Comparison of ENCODE assay signal across 8 cellular contexts in the genomic region with DNA sequence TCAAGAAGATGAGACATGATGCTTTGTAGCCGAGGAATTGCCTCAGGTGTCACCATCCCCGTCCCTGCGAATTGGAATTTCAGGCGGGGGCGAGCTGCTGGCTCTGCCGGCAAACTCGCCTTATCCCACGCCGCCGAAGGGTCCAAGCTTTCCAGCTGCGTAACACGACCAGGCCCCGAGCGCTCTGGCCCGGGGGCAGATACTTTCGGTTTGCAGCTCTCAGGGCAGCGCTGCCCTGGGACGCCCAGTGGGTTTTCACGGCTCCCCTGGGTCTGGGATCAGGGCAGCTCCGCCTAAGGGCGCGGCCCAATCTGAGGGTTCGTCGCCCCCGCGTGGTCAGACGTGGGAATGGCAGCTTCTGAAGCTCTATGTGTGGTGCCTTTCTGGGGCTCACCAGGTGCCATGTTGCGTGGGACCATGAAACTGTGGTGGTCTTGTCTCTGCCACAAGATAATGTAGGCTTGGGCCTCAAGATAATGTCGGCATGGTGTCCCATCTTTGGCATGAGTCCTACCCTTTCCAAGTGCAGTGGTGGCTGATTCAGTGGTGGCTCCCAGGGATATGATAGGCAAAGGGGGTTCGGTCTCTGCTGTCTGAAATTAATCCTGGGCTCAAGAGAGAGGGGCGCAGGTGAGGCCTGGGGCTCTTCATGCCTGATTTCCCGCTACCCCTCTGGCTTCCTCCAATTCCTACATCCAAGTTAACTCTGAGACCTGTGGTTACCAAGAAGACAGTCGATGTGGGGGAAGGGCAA. TPM values are rescaled to one million over a fixed set of nuclear protein-coding genes. Genes with fewer than 3 reads are reported as not detected.
DNase-seq lines count a peak whose midpoint lies in the region; ATAC-seq and TF ChIP-seq lines count a peak whose summit lies in the region.

No MANE protein-coding gene starts in this region.

- peak overlapping the region; percentile 89 for H3K4me3 ChIP-seq in CD8-positive, alpha-beta memory T cell (ENCODE audit: low read length)
- H3K4me3 ChIP-seq in Peyer's patch (peak overlapping the region; percentile 39 to 73 (median 60)), fibroblast of the aortic adventitia (ENCODE audit: low read depth, low read length) (peak overlapping the region; percentile 71)

- ATAC-seq in natural killer cell treated with Interleukin-12 subunit alpha and Interleukin-12 subunit beta and Interleukin-15 and Interleukin-18, amount 100 ng/mL, for 72 hours = peak; percentile 99

- CTCF ChIA-PET in CD8-positive, alpha-beta memory T cell (lab: Charles Lee) = interaction anchor here (0.6 to 8.8 kb wide), 33 partner anchors 9 to 334 kb away, joined by 3 to 183 read pairs (median 5); a partner anchor contains a TSS

- H3K4me1 ChIP-seq in CD8-positive, alpha-beta memory T cell (ENCODE audit: insufficient read depth, low read length) = peaks cover 17% of the 10 kb centered on the region
- H3K4me1 ChIP-seq in Peyer's patch = peaks cover 0 to 4% (median 1%) of the 10 kb centered on the region in 4 donors

- peak; percentile 91 for TF ChIP-seq RAD21 in Ishikawa (IDR thresholded peaks at IDR 0.05; ENCODE audit: low read depth)

- H3K36me3 Mint-ChIP-seq in CD8-positive, alpha-beta memory T cell = peaks cover 6 to 9% (median 6%) of the 10 kb centered on the region in 3 donors
- peaks cover 8% of the 10 kb centered on the region for H3K36me3 Mint-ChIP-seq in activated T-helper 2 cell treated with anti-CD3 and anti-CD28 coated beads, Interferon-gamma antibody, Interleukin-2, Interleukin-4, amounts not matched to agents 10 μg/mL and 5 μg/mL and 100 μg/mL, durations not matched to agents 14 hours and 24 hours and 36 hours (ENCODE audit: low read depth)
- H3K36me3 Mint-ChIP-seq in natural killer cell treated with Interleukin-12 subunit alpha and Interleukin-12 subunit beta and Interleukin-15 and Interleukin-18, amount 100 ng/mL, for 72 hours = no peaks in the 10 kb centered on the region

- peak in 1 of 2 donors; percentile 28 for TF ChIP-seq POLR2A in Peyer's patch (IDR thresholded peaks at IDR 0.05)

- H3K27ac ChIP-seq in CD8-positive, alpha-beta memory T cell (ENCODE audit: low read depth, low read length) = no peak overlapping the region
- peak overlapping the region; percentile 44 to 79 (median 73) for H3K27ac ChIP-seq in Peyer's patch

- H3K27ac Mint-ChIP-seq in CD8-positive, alpha-beta memory T cell = peak overlapping the region; percentile 41 to 94 (median 72)
- H3K27ac Mint-ChIP-seq in activated T-helper 2 cell treated with anti-CD3 and anti-CD28 coated beads, Interferon-gamma antibody, Interleukin-2, Interleukin-4, amounts not matched to agents 10 μg/mL and 5 μg/mL and 100 μg/mL, durations not matched to agents 14 hours and 24 hours and 36 hours = no peak overlapping the region
- H3K27ac Mint-ChIP-seq in natural killer cell treated with Interleukin-12 subunit alpha and Interleukin-12 subunit beta and Interleukin-15 and Interleukin-18, amount 100 ng/mL, for 72 hours = peak overlapping the region in 1 of 2 donors; percentile 81

- H3K27me3 Mint-ChIP-seq in CD8-positive, alpha-beta memory T cell = no peaks in the 10 kb centered on the region
- no peaks in the 10 kb centered on the region for H3K27me3 Mint-ChIP-seq in activated T-helper 2 cell treated with anti-CD3 and anti-CD28 coated beads, Interferon-gamma antibody, Interleukin-2, Interleukin-4, amounts not matched to agents 10 μg/mL and 5 μg/mL and 100 μg/mL, durations not matched to agents 14 hours and 24 hours and 36 hours (ENCODE audit: low read depth)
- H3K27me3 Mint-ChIP-seq in natural killer cell treated with Interleukin-12 subunit alpha and Interleukin-12 subunit beta and Interleukin-15 and Interleukin-18, amount 100 ng/mL, for 72 hours = no peaks in the 10 kb centered on the region

- TF ChIP-seq EP300 in Ishikawa (IDR thresholded peaks at IDR 0.05; ENCODE audit: borderline replicate concordance) = no peak

- H3K4me3 Mint-ChIP-seq in CD8-positive, alpha-beta memory T cell = peak overlapping the region; percentile 80 to 92 (median 87)
- H3K4me3 Mint-ChIP-seq in activated T-helper 2 cell treated with anti-CD3 and anti-CD28 coated beads, Interferon-gamma antibody, Interleukin-2, Interleukin-4, amounts not matched to agents 10 μg/mL and 5 μg/mL and 100 μg/mL, durations not matched to agents 14 hours and 24 hours and 36 hours (ENCODE audit: low read depth) = peak overlapping the region; percentile 70
- peak overlapping the region; percentile 70 for H3K4me3 Mint-ChIP-seq in natural killer cell treated with Interleukin-12 subunit alpha and Interleukin-12 subunit beta and Interleukin-15 and Interleukin-18, amount 100 ng/mL, for 72 hours

- H3K9me3 ChIP-seq in CD8-positive, alpha-beta memory T cell (ENCODE audit: low read length) = no peaks in the 10 kb centered on the region
- H3K9me3 ChIP-seq in Peyer's patch = no peaks in the 10 kb centered on the region

- H3K4me1 Mint-ChIP-seq in CD8-positive, alpha-beta memory T cell = peaks cover 19 to 27% (median 25%) of the 10 kb centered on the region in 3 donors
- peaks cover 11% of the 10 kb centered on the region for H3K4me1 Mint-ChIP-seq in activated T-helper 2 cell treated with anti-CD3 and anti-CD28 coated beads, Interferon-gamma antibody, Interleukin-2, Interleukin-4, amounts not matched to agents 10 μg/mL and 5 μg/mL and 100 μg/mL, durations not matched to agents 14 hours and 24 hours and 36 hours (ENCODE audit: low read depth)
- peaks cover 16 to 21% of the 10 kb centered on the region in 2 donors for H3K4me1 Mint-ChIP-seq in natural killer cell treated with Interleukin-12 subunit alpha and Interleukin-12 subunit beta and Interleukin-15 and Interleukin-18, amount 100 ng/mL, for 72 hours (ENCODE audit: low read depth in 2 of 2)

- H3K36me3 ChIP-seq in CD8-positive, alpha-beta memory T cell (ENCODE audit: insufficient read depth, low read length) = no peaks in the 10 kb centered on the region
- H3K36me3 ChIP-seq in Peyer's patch = no peaks in the 10 kb centered on the region

- POLR2A ChIA-PET in CD8-positive, alpha-beta memory T cell (lab: Charles Lee) = interaction anchor here (0.7 to 2.8 kb wide), 4 partner anchors 21 to 76 kb away, joined by 4 to 33 read pairs (median 10); a partner anchor contains a TSS

- intact Hi-C loops in activated T-helper 2 cell treated with anti-CD3 and anti-CD28 coated beads, Interferon-gamma antibody, Interleukin-2, Interleukin-4, amounts not matched to agents 10 μg/mL and 5 μg/mL and 100 μg/mL, durations not matched to agents 14 hours and 24 hours and 36 hours (cut with micrococcal nuclease) = loop anchor here (1.0 to 2.0 kb wide), 3 partner anchors 63 to 118 kb away; no protein-coding TSS in a partner anchor

- TF ChIP-seq CTCF in GM20000 (IDR thresholded peaks at IDR 0.05; ENCODE audit: extremely low read depth, missing control alignments) = peak; percentile 93
- TF ChIP-seq CTCF in Peyer's patch (IDR thresholded peaks at IDR 0.05) = peak; percentile 88 to 97 (median 96)
- TF ChIP-seq CTCF in fibroblast of the aortic adventitia (IDR thresholded peaks at IDR 0.05; ENCODE audit: insufficient read depth, low read length) = peak; percentile 94

- DNase-seq in CD8-positive, alpha-beta memory T cell = peak; percentile 78 to 90 (median 84)
- DNase-seq in GM20000 (ENCODE audit: low spot score) = peak; percentile 81
- DNase-seq in Peyer's patch = peak; percentile 91 to 97 (median 94)
- DNase-seq in activated T-helper 2 cell treated with anti-CD3 and anti-CD28 coated beads, Interferon-gamma antibody, Interleukin-2, Interleukin-4, amounts not matched to agents 10 μg/mL and 5 μg/mL and 100 μg/mL, durations not matched to agents 14 hours and 24 hours and 36 hours (ENCODE audit: low spot score) = peak; percentile 74
- DNase-seq in fibroblast of the aortic adventitia (ENCODE audit: low read depth) = peak; percentile 87
- DNase-seq in natural killer cell treated with Interleukin-12 subunit alpha and Interleukin-12 subunit beta and Interleukin-15 and Interleukin-18, amount 100 ng/mL, for 72 hours (ENCODE audit: low spot score) = peak; percentile 91
- peak; percentile 66 to 89 (median 82) for DNase-seq in stimulated activated naive CD4-positive, alpha-beta T cell (lab: John Stamatoyannopoulos, UW)

- no peaks in the 10 kb centered on the region for H3K9me3 Mint-ChIP-seq in CD8-positive, alpha-beta memory T cell
- H3K9me3 Mint-ChIP-seq in activated T-helper 2 cell treated with anti-CD3 and anti-CD28 coated beads, Interferon-gamma antibody, Interleukin-2, Interleukin-4, amounts not matched to agents 10 μg/mL and 5 μg/mL and 100 μg/mL, durations not matched to agents 14 hours and 24 hours and 36 hours = no peaks in the 10 kb centered on the region
- no peaks in the 10 kb centered on the region for H3K9me3 Mint-ChIP-seq in natural killer cell treated with Interleukin-12 subunit alpha and Interleukin-12 subunit beta and Interleukin-15 and Interleukin-18, amount 100 ng/mL, for 72 hours

- no peaks in the 10 kb centered on the region for H3K27me3 ChIP-seq in CD8-positive, alpha-beta memory T cell (ENCODE audit: insufficient read depth, low read length, poor library complexity, severe bottlenecking)
- no peaks in the 10 kb centered on the region for H3K27me3 ChIP-seq in Peyer's patch

RNA-seq across cellular contexts. Expression of a gene that starts 21.0 kb away (rescaled TPM):
- total RNA-seq in CD8-positive, alpha-beta memory T cell = 10 to 100 TPM; 76.3 to 76.4 TPM
- polyA plus RNA-seq in CD8-positive, alpha-beta memory T cell = 96.4 TPM
- total RNA-seq in Peyer's patch = 100 to 1,000 TPM in 3 of 4 donors, 10 to 100 TPM in 1; 87.5 to 147 (median 113) TPM
- 72.5 and 72.7 TPM in 2 replicates for total RNA-seq in activated T-helper 2 cell treated with anti-CD3 and anti-CD28 coated beads, Interferon-gamma antibody, Interleukin-2, Interleukin-4, amounts not matched to agents 10 μg/mL and 5 μg/mL and 100 μg/mL, durations not matched to agents 14 hours and 24 hours and 36 hours
- 19.9 and 67.4 TPM in 2 replicates for total RNA-seq in fibroblast of the aortic adventitia (ENCODE audit: low replicate concordance)
- 10 to 100 TPM; 73.0 to 86.6 TPM for total RNA-seq in natural killer cell treated with Interleukin-12 subunit alpha and Interleukin-12 subunit beta and Interleukin-15 and Interleukin-18, amount 100 ng/mL, for 72 hours

RNA-seq across cellular contexts. Expression of a gene that starts 28.8 kb away (rescaled TPM):
- total RNA-seq in CD8-positive, alpha-beta memory T cell = 10 to 100 TPM; 11.3 to 12.6 TPM
- polyA plus RNA-seq in CD8-positive, alpha-beta memory T cell = 15.2 TPM
- total RNA-seq in Peyer's patch = 10 to 100 TPM; 62.7 to 75.2 (median 68.0) TPM
- 12.3 and 12.8 TPM in 2 replicates for total RNA-seq in activated T-helper 2 cell treated with anti-CD3 and anti-CD28 coated beads, Interferon-gamma antibody, Interleukin-2, Interleukin-4, amounts not matched to agents 10 μg/mL and 5 μg/mL and 100 μg/mL, durations not matched to agents 14 hours and 24 hours and 36 hours
- 1.3 and 4.6 TPM in 2 replicates for total RNA-seq in fibroblast of the aortic adventitia (ENCODE audit: low replicate concordance)
- 1 to 10 TPM; 6.1 to 6.4 TPM for total RNA-seq in natural killer cell treated with Interleukin-12 subunit alpha and Interleukin-12 subunit beta and Interleukin-15 and Interleukin-18, amount 100 ng/mL, for 72 hours

RNA-seq across cellular contexts. Expression of a gene that starts 32.6 kb away (rescaled TPM):
- total RNA-seq in CD8-positive, alpha-beta memory T cell = under 1 TPM in 1 of 2 experiments, not detected in 1; 0.55 TPM
- not detected for polyA plus RNA-seq in CD8-positive, alpha-beta memory T cell
- total RNA-seq in Peyer's patch = 10 to 100 TPM in 1 of 4 donors, 1 to 10 TPM in 2, not detected in 1; 2.1 to 12.4 (median 7.9) TPM
- total RNA-seq in activated T-helper 2 cell treated with anti-CD3 and anti-CD28 coated beads, Interferon-gamma antibody, Interleukin-2, Interleukin-4, amounts not matched to agents 10 μg/mL and 5 μg/mL and 100 μg/mL, durations not matched to agents 14 hours and 24 hours and 36 hours = not detected in 2 replicates
- not detected in 2 replicates for total RNA-seq in fibroblast of the aortic adventitia (ENCODE audit: low replicate concordance)
- not detected for total RNA-seq in natural killer cell treated with Interleukin-12 subunit alpha and Interleukin-12 subunit beta and Interleukin-15 and Interleukin-18, amount 100 ng/mL, for 72 hours

RNA-seq across cellular contexts. Expression of a gene that starts 58.8 kb away (rescaled TPM):
- total RNA-seq in CD8-positive, alpha-beta memory T cell = not detected
- not detected for polyA plus RNA-seq in CD8-positive, alpha-beta memory T cell
- not detected for total RNA-seq in Peyer's patch
- total RNA-seq in activated T-helper 2 cell treated with anti-CD3 and anti-CD28 coated beads, Interferon-gamma antibody, Interleukin-2, Interleukin-4, amounts not matched to agents 10 μg/mL and 5 μg/mL and 100 μg/mL, durations not matched to agents 14 hours and 24 hours and 36 hours = not detected in 2 replicates
- 0.09 TPM in 1 of 2 replicates, not detected in the other for total RNA-seq in fibroblast of the aortic adventitia (ENCODE audit: low replicate concordance)
- total RNA-seq in natural killer cell treated with Interleukin-12 subunit alpha and Interleukin-12 subunit beta and Interleukin-15 and Interleukin-18, amount 100 ng/mL, for 72 hours = not detected
